In genomic region chr6:23589811-23590210, GRCh38 we compare ENCODE assay signal across 17 cellular contexts.
DNase-seq lines count a peak whose midpoint lies in the region; ATAC-seq and TF ChIP-seq lines count a peak whose summit lies in the region.
"Had no signal": no experiment of that assay in that cellular context is flagged by ENCODE, and none has a peak within 500 bp of the region (broad histone marks: within the 10 kb centered on the region; RNA-seq: fewer than 3 reads in every experiment).

No MANE protein-coding gene starts in this region.

- H3K79me2 ChIP-seq in PC-3 (ENCODE audit: low read length), result no peaks in the 10 kb centered on the region

- no peak overlapping the region for H3K27ac ChIP-seq in PC-3 (ENCODE audit: low read length)
- H3K27ac ChIP-seq: BLaER1 had no signal

- H3K27ac Mint-ChIP-seq in neural crest cell (ENCODE audit: unreplicated experiment), result peak overlapping the region; percentile 16
- H3K27ac Mint-ChIP-seq: CD14-positive monocyte; CD4-positive, alpha-beta memory T cell; GM23338 had no signal

- no peak overlapping the region for H3K4me3 ChIP-seq in PC-3 (ENCODE audit: low read length)
- H3K4me3 ChIP-seq: BLaER1, GM23338 had no signal

- CTCF ChIA-PET in PC-3 (lab: Charles Lee), result no interaction called here

- H3K4me3 Mint-ChIP-seq in neural crest cell, result peak overlapping the region; percentile 0
- H3K4me3 Mint-ChIP-seq: CD14-positive monocyte; CD4-positive, alpha-beta memory T cell; GM23338 had no signal

- H3K27me3 ChIP-seq in PC-3 (ENCODE audit: low read length), result peaks cover 10% of the 10 kb centered on the region; the same call in 1 of the 2 replicates
- H3K27me3 ChIP-seq: BLaER1 had no signal

- POLR2A ChIA-PET in PC-3 (lab: Charles Lee; ENCODE audit: unreplicated experiment), result no interaction called here

- H3K36me3 Mint-ChIP-seq in neural crest cell (ENCODE audit: low read depth), result peaks cover 8% of the 10 kb centered on the region
- H3K36me3 Mint-ChIP-seq: CD14-positive monocyte; CD4-positive, alpha-beta memory T cell had no signal

- H3K9ac ChIP-seq in PC-3 (ENCODE audit: low read length), result no peak overlapping the region
- H3K9ac ChIP-seq: BLaER1 had no signal

- no peaks in the 10 kb centered on the region for H3K9me3 ChIP-seq in PC-3 (ENCODE audit: low read length)
- H3K9me3 ChIP-seq: BLaER1 had no signal

- DNase-seq in PC-3, result peak; percentile 9
- peak; percentile 22 for DNase-seq in amniotic stem cell (lab: John Stamatoyannopoulos, UW)
- peak; percentile 29 for DNase-seq in fibroblast of gingiva (ENCODE audit: low read depth)
- DNase-seq in neural crest cell (ENCODE audit: low read depth, low spot score), result no peak
- DNase-seq in islet precursor cell, result no peak
- DNase-seq: 8988T; CD4-positive, alpha-beta memory T cell; DMS153; DMS79; GDM1; HCEC 1CT had no signal

- no peaks in the 10 kb centered on the region for H3K4me1 ChIP-seq in PC-3 (ENCODE audit: insufficient read depth, low read length)
- H3K4me1 ChIP-seq: BLaER1 had no signal

- H2AFZ ChIP-seq in PC-3 (ENCODE audit: low read length), result no peak overlapping the region
- H2AFZ ChIP-seq: GM23338 had no signal

- H3F3A ChIP-seq in PC-3 (ENCODE audit: low read length, unreplicated experiment), result no peaks in the 10 kb centered on the region

- H3K27me3 Mint-ChIP-seq in neural crest cell (ENCODE audit: low read depth), result no peaks in the 10 kb centered on the region
- H3K27me3 Mint-ChIP-seq: CD4-positive, alpha-beta memory T cell had no signal

- H3K4me1 Mint-ChIP-seq in neural crest cell, result peaks cover 27% of the 10 kb centered on the region
- H3K4me1 Mint-ChIP-seq: CD14-positive monocyte; CD4-positive, alpha-beta memory T cell; GM23338 had no signal

- peak; percentile 51 for ATAC-seq in PC-3
- ATAC-seq in HG02981 (IDR thresholded peaks at IDR 0.05; ENCODE audit: unreplicated experiment), result no peak
- no peak for ATAC-seq in HG02678 (IDR thresholded peaks at IDR 0.05; ENCODE audit: unreplicated experiment)
- no peak for ATAC-seq in HG02642 (IDR thresholded peaks at IDR 0.05; ENCODE audit: poor library complexity, unreplicated experiment)
- ATAC-seq: GM23338 had no signal

- no peaks in the 10 kb centered on the region for H3K36me3 ChIP-seq in PC-3 (ENCODE audit: low read depth, low read length)
- H3K36me3 ChIP-seq: BLaER1 had no signal

- peaks cover 8% of the 10 kb centered on the region for H3K9me3 Mint-ChIP-seq in neural crest cell
- H3K9me3 Mint-ChIP-seq: GM23338 had no signal

- no peak overlapping the region for H3K4me2 ChIP-seq in PC-3 (ENCODE audit: low read length)
- H3K4me2 ChIP-seq: BLaER1, GM23338 had no signal

- TF ChIP-seq CTCF in PC-3 (conservative IDR thresholded peaks at IDR 0.05; ENCODE audit: low read depth, low read length) (no peak), neural crest cell (conservative IDR thresholded peaks at IDR 0.05) (no peak)

- no TSS peak for BruUV-seq in PC-3 (replicated peaks; lab: Mats Ljungman, UMichigan)

- intact Hi-C loops in PC-3 (cut with micrococcal nuclease), result no loop called here

- H3K9me2 ChIP-seq in PC-3 (replicated peaks; ENCODE audit: low read length), result no peaks in the 10 kb centered on the region

- H4K20me1 ChIP-seq in PC-3 (ENCODE audit: low read length), result no peaks in the 10 kb centered on the region
- H4K20me1 ChIP-seq: BLaER1 had no signal

Comparison
In these comparisons a context has a peak if more than half of its experiments do, and no peak if none do; other contexts are left out.
1. DNase-seq: peak in PC-3 (single experiment), amniotic stem cell (single experiment) and fibroblast of gingiva (single experiment); none in neural crest cell (single experiment) and islet precursor cell (single experiment).